Comparison of ENCODE assay signal across 17 cellular contexts in the genomic region with DNA sequence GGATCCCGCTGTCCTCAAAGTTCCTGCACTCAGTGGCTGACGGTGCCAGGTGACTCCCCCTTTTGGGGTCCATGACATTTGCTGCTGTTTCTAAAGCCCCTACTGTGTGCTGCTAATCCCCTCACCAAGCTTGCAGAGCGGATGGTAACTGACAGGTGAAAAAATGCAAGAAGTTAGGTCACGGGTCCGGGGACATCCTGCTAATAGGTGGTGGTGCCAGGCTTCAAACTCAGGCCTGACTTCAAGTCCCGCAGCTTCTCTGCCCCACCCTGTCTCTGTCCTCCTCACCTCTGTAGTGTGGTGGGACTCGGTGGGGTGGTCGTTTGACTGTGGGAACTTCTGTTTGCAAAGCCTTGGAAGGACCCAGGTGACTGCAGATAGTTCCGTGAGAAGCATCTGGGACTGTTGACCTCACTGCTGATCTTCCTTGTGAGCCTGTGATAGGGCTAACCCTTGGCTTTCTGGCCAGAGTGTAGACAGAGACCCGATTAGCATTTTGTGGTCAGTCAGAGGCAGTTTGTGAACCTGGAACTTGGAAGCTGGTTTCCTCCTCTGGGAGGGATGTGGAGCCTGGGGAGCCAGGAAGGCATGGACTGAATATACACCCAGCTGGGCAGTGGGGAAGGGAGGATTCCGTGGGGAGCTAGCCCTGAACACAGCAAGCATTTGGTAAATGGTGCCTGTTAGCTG.
A peak's percentile ranks its signal among the peaks of the same experiment; 100 is the strongest.
DNase-seq lines count a peak whose midpoint lies in the region; ATAC-seq, FAIRE-seq and TF ChIP-seq lines count a peak whose summit lies in the region.
"Had no signal": no experiment of that assay in that cellular context is flagged by ENCODE, and none has a peak within 500 bp of the region (broad histone marks: within the 10 kb centered on the region; RNA-seq: fewer than 3 reads in every experiment).

No MANE protein-coding gene starts in this region.

- H3K27me3 ChIP-seq in K562 (ENCODE audit: control insufficient read depth in 2 of 2, insufficient read depth in 2 of 2, low read length in 2 of 2) (no peaks in the 10 kb centered on the region), esophagus squamous epithelium (peaks cover 0 to 10% (median 0%) of the 10 kb centered on the region in 4 donors)
- H3K27me3 ChIP-seq: tibial artery had no signal

- H3K36me3 ChIP-seq in K562 (ENCODE audit: control insufficient read depth, insufficient read depth, low read length) (no peaks in the 10 kb centered on the region), esophagus squamous epithelium (no peaks in the 10 kb centered on the region)
- H3K36me3 ChIP-seq: tibial artery had no signal

- no peak for FAIRE-seq in K562 (lab: Jason Lieb, UNC)
- FAIRE-seq: astrocyte had no signal

- in situ Hi-C loops in K562 (cut with MboI), result loop anchor here (10.0 kb wide), 1 partner anchor 246 kb away; no protein-coding TSS in a partner anchor

- no peaks in the 10 kb centered on the region for H3K79me2 ChIP-seq in K562 (ENCODE audit: control insufficient read depth, insufficient read depth, low read length)

- CTCF ChIA-PET in K562 (lab: Yijun Ruan, JAX; ENCODE audit: low intra/inter-chr PET ratio), result no interaction called here

- H3K27ac Mint-ChIP-seq in T-helper 2 cell treated with Interferon-gamma antibody and Interleukin-4, amounts not matched to agents 5 μg/mL and 100 μg/mL, for 36 hours, result peak overlapping the region; percentile 8
- H3K27ac Mint-ChIP-seq in stimulated activated naive B cell treated with anti-CD40 and anti-IgM and Interleukin-4, amounts not matched to agents 10 μg/mL and 1 μg/mL and 100 μg/mL, for 72 hours, result peak overlapping the region; percentile 33

- TF ChIP-seq CTCF in K562 (IDR thresholded peaks at IDR 0.05 in 2 of 3, conservative IDR thresholded peaks at IDR 0.05 in 1 of 3; ENCODE audit: insufficient read depth in 2 of 3, low read depth in 1 of 3, low read length in 3 of 3) (no peak), esophagus squamous epithelium (IDR thresholded peaks at IDR 0.05) (no peak)

- peaks cover 49% of the 10 kb centered on the region for H3K4me1 Mint-ChIP-seq in T-helper 2 cell treated with Interferon-gamma antibody and Interleukin-4, amounts not matched to agents 5 μg/mL and 100 μg/mL, for 36 hours (ENCODE audit: low read depth)
- peaks cover 44 to 72% of the 10 kb centered on the region in 2 donors for H3K4me1 Mint-ChIP-seq in stimulated activated naive B cell treated with anti-CD40 and anti-IgM and Interleukin-4, amounts not matched to agents 10 μg/mL and 1 μg/mL and 100 μg/mL, for 72 hours

- WGBS in K562 (ENCODE audit: insufficient coverage, low coverage, missing lambda C conversion rate), result 46% methylated on average over 11 of the region's 11 CpGs
- WGBS in esophagus squamous epithelium, 2 donors, result 83 to 92% methylated on average over 6 to 10 of the region's 11 CpGs

- H3K27ac ChIP-seq in K562 (ENCODE audit: extremely low read depth, low read depth, low read length) (no peak overlapping the region), esophagus squamous epithelium (no peak overlapping the region)
- H3K27ac ChIP-seq: 22Rv1, psoas muscle, tibial artery had no signal

- no peak for TF ChIP-seq POLR2A in K562 (conservative IDR thresholded peaks at IDR 0.05)
- no peak for TF ChIP-seq POLR2A in esophagus squamous epithelium (IDR thresholded peaks at IDR 0.05)

- no peak for TF ChIP-seq EP300 in K562 (IDR thresholded peaks at IDR 0.05; ENCODE audit: low read length)

- peaks cover 15% of the 10 kb centered on the region for H3K36me3 Mint-ChIP-seq in T-helper 2 cell treated with Interferon-gamma antibody and Interleukin-4, amounts not matched to agents 5 μg/mL and 100 μg/mL, for 36 hours (ENCODE audit: low read depth)
- H3K36me3 Mint-ChIP-seq in stimulated activated naive B cell treated with anti-CD40 and anti-IgM and Interleukin-4, amounts not matched to agents 10 μg/mL and 1 μg/mL and 100 μg/mL, for 72 hours, result no peaks in the 10 kb centered on the region

- POLR2A ChIA-PET in K562 (lab: Yijun Ruan, JAX), result interaction anchor here (0.7 to 1.5 kb wide), 3 partner anchors 9 to 273 kb away, joined by 3 to 6 read pairs (median 3); no protein-coding TSS in a partner anchor

- H3K9ac ChIP-seq in K562 (ENCODE audit: insufficient read depth in 1 of 2, low read depth in 2 of 2, low read length in 2 of 2), result peak overlapping the region in 1 of 2 experiments; percentile 32; a peak in 1 of 4 replicates

- no peak overlapping the region for H2AFZ ChIP-seq in K562 (ENCODE audit: low read depth, low read length)

- H3K4me3 ChIP-seq in K562 (no peak overlapping the region), esophagus squamous epithelium (no peak overlapping the region)
- H3K4me3 ChIP-seq: psoas muscle, tibial artery had no signal

- H3K27me3 Mint-ChIP-seq in T-helper 2 cell treated with Interferon-gamma antibody and Interleukin-4, amounts not matched to agents 5 μg/mL and 100 μg/mL, for 36 hours (ENCODE audit: low read depth), result no peaks in the 10 kb centered on the region
- no peaks in the 10 kb centered on the region for H3K27me3 Mint-ChIP-seq in stimulated activated naive B cell treated with anti-CD40 and anti-IgM and Interleukin-4, amounts not matched to agents 10 μg/mL and 1 μg/mL and 100 μg/mL, for 72 hours
- H3K27me3 Mint-ChIP-seq: CD8-positive, alpha-beta memory T cell had no signal

- DNase-seq in T-helper 2 cell treated with Interferon-gamma antibody and Interleukin-4, amounts not matched to agents 5 μg/mL and 100 μg/mL, for 36 hours (ENCODE audit: low spot score), result no peak
- DNase-seq in T-helper 2 cell (no peak), K562 (ENCODE audit: extremely low read depth in 1 of 4, low spot score in 3 of 4) (peak in 1 of 4 experiments; percentile 31), left lobe of liver (ENCODE audit: low spot score) (peak; percentile 61), esophagus squamous epithelium (lab: John Stamatoyannopoulos, UW) (no peak), HCEC 1CT (no peak), NCI-H1930 (lab: John Stamatoyannopoulos, UW) (no peak)
- no peak for DNase-seq in stimulated activated naive B cell treated with anti-CD40 and anti-IgM and Interleukin-4, amounts not matched to agents 10 μg/mL and 1 μg/mL and 100 μg/mL, for 72 hours
- DNase-seq: CD8-positive, alpha-beta memory T cell; foreskin fibroblast; NCI-H1694; NCI-H69; psoas muscle; SW 1271; tibial artery had no signal

- peak overlapping the region; percentile 1; the same call in 1 of the 2 replicates for H3K4me2 ChIP-seq in K562 (ENCODE audit: insufficient read depth, low read length)

- intact Hi-C loops in K562 (cut with micrococcal nuclease) (no loop called here), esophagus squamous epithelium (cut with DNase I) (no loop called here)

- H3K4me1 ChIP-seq in K562 (replicated peaks in 1 of 2; ENCODE audit: control insufficient read depth in 2 of 2, insufficient read depth in 2 of 2, low read length in 2 of 2) (peaks cover 11 to 15% of the 10 kb centered on the region in 2 experiments; a peak in 4 of 5 replicates), esophagus squamous epithelium (peaks cover 0 to 21% (median 0%) of the 10 kb centered on the region in 3 donors)

- H3K9me3 Mint-ChIP-seq in T-helper 2 cell treated with Interferon-gamma antibody and Interleukin-4, amounts not matched to agents 5 μg/mL and 100 μg/mL, for 36 hours, result no peaks in the 10 kb centered on the region
- no peaks in the 10 kb centered on the region for H3K9me3 Mint-ChIP-seq in stimulated activated naive B cell treated with anti-CD40 and anti-IgM and Interleukin-4, amounts not matched to agents 10 μg/mL and 1 μg/mL and 100 μg/mL, for 72 hours
- H3K9me3 Mint-ChIP-seq: CD8-positive, alpha-beta memory T cell had no signal

- H3K9me1 ChIP-seq in K562 (ENCODE audit: control insufficient read depth, insufficient read depth, low read length), result no peaks in the 10 kb centered on the region

- ATAC-seq in K562 (peak; percentile 60), left lobe of liver (peak; percentile 62)
- ATAC-seq in stimulated activated naive B cell treated with anti-CD40 and anti-IgM and Interleukin-4, amounts not matched to agents 10 μg/mL and 1 μg/mL and 100 μg/mL, for 72 hours (replicated peaks), result no peak
- ATAC-seq: psoas muscle had no signal

- H3K4me3 Mint-ChIP-seq in T-helper 2 cell treated with Interferon-gamma antibody and Interleukin-4, amounts not matched to agents 5 μg/mL and 100 μg/mL, for 36 hours, result no peak overlapping the region
- no peak overlapping the region for H3K4me3 Mint-ChIP-seq in stimulated activated naive B cell treated with anti-CD40 and anti-IgM and Interleukin-4, amounts not matched to agents 10 μg/mL and 1 μg/mL and 100 μg/mL, for 72 hours
- H3K4me3 Mint-ChIP-seq: CD8-positive, alpha-beta memory T cell had no signal

- H4K20me1 ChIP-seq in K562 (replicated peaks; ENCODE audit: control insufficient read depth, insufficient read depth, low read length), result peaks cover 10% of the 10 kb centered on the region; the same call in 1 of the 2 replicates

- TF ChIP-seq RAD21 in K562 (CRISPR knock-in tag; conservative IDR thresholded peaks at IDR 0.05 in 1 of 2, IDR thresholded peaks at IDR 0.05 in 1 of 2), result no peak

- H3K9me3 ChIP-seq in K562 (replicated peaks; ENCODE audit: control insufficient read depth, insufficient read depth, low read depth, low read length) (no peaks in the 10 kb centered on the region), esophagus squamous epithelium (no peaks in the 10 kb centered on the region)
- H3K9me3 ChIP-seq: psoas muscle, tibial artery had no signal

- BruUV-seq in K562 (replicated peaks; lab: Mats Ljungman, UMichigan), result no TSS peak

TF ChIP-seq in K562, 482 proteins besides CTCF, POLR2A, EP300 and RAD21 (continues in another document):
- no peak for TF ChIP-seq CREB1 (IDR thresholded peaks at IDR 0.05)
- no peak for TF ChIP-seq CREB1 (CRISPR knock-in tag; IDR thresholded peaks at IDR 0.05)
- no peak for TF ChIP-seq ZNF75A (CRISPR knock-in tag; IDR thresholded peaks at IDR 0.05)
- TF ChIP-seq TBP (optimal IDR thresholded peaks at IDR 0.05; ENCODE audit: low read depth, low read length), result no peak
- TF ChIP-seq, protein P1, sequence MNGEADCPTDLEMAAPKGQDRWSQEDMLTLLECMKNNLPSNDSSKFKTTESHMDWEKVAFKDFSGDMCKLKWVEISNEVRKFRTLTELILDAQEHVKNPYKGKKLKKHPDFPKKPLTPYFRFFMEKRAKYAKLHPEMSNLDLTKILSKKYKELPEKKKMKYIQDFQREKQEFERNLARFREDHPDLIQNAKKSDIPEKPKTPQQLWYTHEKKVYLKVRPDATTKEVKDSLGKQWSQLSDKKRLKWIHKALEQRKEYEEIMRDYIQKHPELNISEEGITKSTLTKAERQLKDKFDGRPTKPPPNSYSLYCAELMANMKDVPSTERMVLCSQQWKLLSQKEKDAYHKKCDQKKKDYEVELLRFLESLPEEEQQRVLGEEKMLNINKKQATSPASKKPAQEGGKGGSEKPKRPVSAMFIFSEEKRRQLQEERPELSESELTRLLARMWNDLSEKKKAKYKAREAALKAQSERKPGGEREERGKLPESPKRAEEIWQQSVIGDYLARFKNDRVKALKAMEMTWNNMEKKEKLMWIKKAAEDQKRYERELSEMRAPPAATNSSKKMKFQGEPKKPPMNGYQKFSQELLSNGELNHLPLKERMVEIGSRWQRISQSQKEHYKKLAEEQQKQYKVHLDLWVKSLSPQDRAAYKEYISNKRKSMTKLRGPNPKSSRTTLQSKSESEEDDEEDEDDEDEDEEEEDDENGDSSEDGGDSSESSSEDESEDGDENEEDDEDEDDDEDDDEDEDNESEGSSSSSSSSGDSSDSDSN (IDR thresholded peaks at IDR 0.05; ENCODE audit: borderline replicate concordance in 1 of 2, low read depth in 2 of 2, low read length in 2 of 2), result peak in 1 of 2 experiments; percentile 54; a peak in 1 of 4 replicates

Comparison
In these comparisons a context has a peak if more than half of its experiments do, and no peak if none do; other contexts are left out.
1. ATAC-seq: peak in K562 (single experiment) and left lobe of liver (single experiment); none in stimulated activated naive B cell treated with anti-CD40 and anti-IgM and Interleukin-4, amounts not matched to agents 10 μg/mL and 1 μg/mL and 100 μg/mL, for 72 hours (0 of 2).